In the genomic region with DNA sequence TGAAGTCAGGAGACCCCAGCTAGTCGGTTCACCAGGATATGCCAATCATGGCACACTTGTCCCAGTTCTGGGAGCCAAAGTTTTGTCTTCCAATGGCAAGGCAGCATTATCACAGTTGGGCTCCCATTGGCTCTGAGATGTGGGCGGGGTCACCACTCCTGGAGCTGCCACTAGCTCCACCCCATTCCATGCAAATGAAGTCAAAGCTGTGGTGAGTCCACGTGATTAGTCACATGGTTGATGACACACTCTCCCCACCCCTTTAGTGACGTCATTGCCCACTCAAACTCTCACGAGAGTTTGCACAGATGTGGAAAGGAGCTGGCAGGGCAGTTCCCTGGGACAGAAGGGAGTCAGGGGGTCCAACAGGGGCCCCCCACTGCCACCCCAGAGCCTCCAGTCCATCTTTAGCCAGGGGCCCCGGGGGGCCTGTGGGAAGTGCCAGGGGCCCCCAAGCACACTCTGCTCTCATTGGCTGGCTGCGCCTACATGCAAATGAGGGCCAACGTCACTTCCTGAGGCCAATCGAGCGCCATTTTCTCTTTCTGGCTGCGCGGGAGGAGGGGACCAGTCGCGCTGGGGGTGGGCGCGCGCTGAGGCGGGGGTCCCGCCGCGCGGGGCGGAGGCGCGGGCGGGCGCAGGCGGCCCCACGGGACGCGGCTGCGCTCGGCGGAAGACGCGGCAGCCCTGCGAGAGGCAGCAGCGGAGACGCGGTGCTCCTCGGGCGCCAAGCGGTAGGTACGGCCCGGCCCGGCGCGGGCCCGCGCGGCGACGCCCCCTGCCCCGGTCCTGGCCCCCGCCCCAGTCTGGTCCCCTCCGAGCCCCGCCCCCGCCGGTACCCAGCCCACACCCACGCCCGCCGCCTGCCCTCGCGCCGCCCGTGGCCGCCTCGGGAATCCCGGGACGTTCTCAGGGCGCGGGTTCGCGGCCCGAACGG, we compare ENCODE assay signal across 8 cellular contexts. TPM values are rescaled to one million over a fixed set of nuclear protein-coding genes. Genes with fewer than 3 reads are reported as not detected.
DNase-seq lines count a peak whose midpoint lies in the region; ATAC-seq and TF ChIP-seq lines count a peak whose summit lies in the region.

A gene with protein sequence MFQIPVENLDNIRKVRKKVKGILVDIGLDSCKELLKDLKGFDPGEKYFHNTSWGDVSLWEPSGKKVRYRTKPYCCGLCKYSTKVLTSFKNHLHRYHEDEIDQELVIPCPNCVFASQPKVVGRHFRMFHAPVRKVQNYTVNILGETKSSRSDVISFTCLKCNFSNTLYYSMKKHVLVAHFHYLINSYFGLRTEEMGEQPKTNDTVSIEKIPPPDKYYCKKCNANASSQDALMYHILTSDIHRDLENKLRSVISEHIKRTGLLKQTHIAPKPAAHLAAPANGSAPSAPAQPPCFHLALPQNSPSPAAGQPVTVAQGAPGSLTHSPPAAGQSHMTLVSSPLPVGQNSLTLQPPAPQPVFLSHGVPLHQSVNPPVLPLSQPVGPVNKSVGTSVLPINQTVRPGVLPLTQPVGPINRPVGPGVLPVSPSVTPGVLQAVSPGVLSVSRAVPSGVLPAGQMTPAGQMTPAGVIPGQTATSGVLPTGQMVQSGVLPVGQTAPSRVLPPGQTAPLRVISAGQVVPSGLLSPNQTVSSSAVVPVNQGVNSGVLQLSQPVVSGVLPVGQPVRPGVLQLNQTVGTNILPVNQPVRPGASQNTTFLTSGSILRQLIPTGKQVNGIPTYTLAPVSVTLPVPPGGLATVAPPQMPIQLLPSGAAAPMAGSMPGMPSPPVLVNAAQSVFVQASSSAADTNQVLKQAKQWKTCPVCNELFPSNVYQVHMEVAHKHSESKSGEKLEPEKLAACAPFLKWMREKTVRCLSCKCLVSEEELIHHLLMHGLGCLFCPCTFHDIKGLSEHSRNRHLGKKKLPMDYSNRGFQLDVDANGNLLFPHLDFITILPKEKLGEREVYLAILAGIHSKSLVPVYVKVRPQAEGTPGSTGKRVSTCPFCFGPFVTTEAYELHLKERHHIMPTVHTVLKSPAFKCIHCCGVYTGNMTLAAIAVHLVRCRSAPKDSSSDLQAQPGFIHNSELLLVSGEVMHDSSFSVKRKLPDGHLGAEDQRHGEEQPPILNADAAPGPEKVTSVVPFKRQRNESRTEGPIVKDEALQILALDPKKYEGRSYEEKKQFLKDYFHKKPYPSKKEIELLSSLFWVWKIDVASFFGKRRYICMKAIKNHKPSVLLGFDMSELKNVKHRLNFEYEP (plus strand): TSS at position 524 of the 937 bp plus-strand sequence. CDS start 8,281 bp downstream, outside the sequence.

- CTCF ChIA-PET in activated CD4-positive, alpha-beta memory T cell treated with anti-CD3 and anti-CD28 coated beads for 36 hours (lab: Charles Lee): interaction anchor here (1.2 to 1.4 kb wide), 2 partner anchors 51 to 74 kb away, joined by 3 to 4 read pairs; no protein-coding TSS in a partner anchor

- H3K4me3 Mint-ChIP-seq in activated CD4-positive, alpha-beta memory T cell treated with anti-CD3 and anti-CD28 coated beads for 36 hours: peak within 1 kb of the TSS; percentile 80

- H3K4me3 ChIP-seq in ectodermal cell (ENCODE audit: insufficient read depth, low read depth, low read length): peak within 1 kb of the TSS; percentile 62
- H3K4me3 ChIP-seq in lower lobe of right lung: peak within 1 kb of the TSS; percentile 73

- intact Hi-C loops in activated CD4-positive, alpha-beta memory T cell treated with anti-CD3 and anti-CD28 coated beads for 36 hours (cut with micrococcal nuclease): loop anchor here (1.0 to 2.0 kb wide), 5 partner anchors 38 to 430 kb away; a partner anchor contains a TSS
- intact Hi-C loops in lower lobe of right lung (cut with DNase I): no loop called here

- H3K9me3 ChIP-seq in ectodermal cell (ENCODE audit: control insufficient read depth, low read length) (no peaks in the 10 kb centered on the region), lower lobe of right lung (no peaks in the 10 kb centered on the region)

- H3K27me3 Mint-ChIP-seq in activated CD4-positive, alpha-beta memory T cell treated with anti-CD3 and anti-CD28 coated beads for 36 hours: no peaks in the 10 kb centered on the region

- peak; percentile 61 for ATAC-seq in GM19351 (IDR thresholded peaks at IDR 0.05; ENCODE audit: unreplicated experiment)
- peak; percentile 68 for ATAC-seq in HG03521 (IDR thresholded peaks at IDR 0.05; ENCODE audit: unreplicated experiment)
- ATAC-seq in lower lobe of right lung: peak; percentile 95 to 97

- no peak for TF ChIP-seq CTCF in C4-2B (conservative IDR thresholded peaks at IDR 0.05)
- no peak for TF ChIP-seq CTCF in lower lobe of right lung (IDR thresholded peaks at IDR 0.05)

- WGBS in ectodermal cell, 2 experiments: 4% methylated on average over 76 of the region's 76 CpGs

- no peaks in the 10 kb centered on the region for H3K27me3 ChIP-seq in ectodermal cell (ENCODE audit: control insufficient read depth, insufficient read depth, low read length, poor library complexity, severe bottlenecking)
- H3K27me3 ChIP-seq in lower lobe of right lung (ENCODE audit: low read depth): no peaks in the 10 kb centered on the region

- POLR2A ChIA-PET in activated CD4-positive, alpha-beta memory T cell treated with anti-CD3 and anti-CD28 coated beads for 36 hours (lab: Charles Lee): no interaction called here

- peaks cover 46% of the 10 kb centered on the region for H3K4me1 Mint-ChIP-seq in activated CD4-positive, alpha-beta memory T cell treated with anti-CD3 and anti-CD28 coated beads for 36 hours (ENCODE audit: low read depth)

- H3K36me3 ChIP-seq in ectodermal cell (ENCODE audit: control insufficient read depth, insufficient read depth, low read length) (no peaks in the 10 kb centered on the region), lower lobe of right lung (no peaks in the 10 kb centered on the region)

- DNase-seq in NCI-H774 (lab: John Stamatoyannopoulos, UW) (peak; percentile 80), lower lobe of right lung (peak; percentile 89)
- peak; percentile 91 for DNase-seq in activated CD4-positive, alpha-beta memory T cell treated with anti-CD3 and anti-CD28 coated beads for 36 hours
- peak; percentile 66 to 80 (median 77) for DNase-seq in stimulated activated CD4-positive, alpha-beta T cell treated with anti-CD3 and anti-CD28 coated beads, TNF-alpha, amount 100 ng/mL, for 24 hours (ENCODE audit: low read depth in 3 of 3)

- H3K36me3 Mint-ChIP-seq in activated CD4-positive, alpha-beta memory T cell treated with anti-CD3 and anti-CD28 coated beads for 36 hours: peaks cover 5% of the 10 kb centered on the region

- H3K27ac Mint-ChIP-seq in activated CD4-positive, alpha-beta memory T cell treated with anti-CD3 and anti-CD28 coated beads for 36 hours: peak within 1 kb of the TSS; percentile 74

- H3K4me1 ChIP-seq in ectodermal cell (ENCODE audit: control insufficient read depth, insufficient read depth, low read length) (peaks cover 17% of the 10 kb centered on the region), lower lobe of right lung (peaks cover 16% of the 10 kb centered on the region)

- no peaks in the 10 kb centered on the region for H3K9me3 Mint-ChIP-seq in activated CD4-positive, alpha-beta memory T cell treated with anti-CD3 and anti-CD28 coated beads for 36 hours

- H3K27ac ChIP-seq in C4-2B (peak within 1 kb of the TSS; percentile 88), ectodermal cell (ENCODE audit: insufficient read depth, low read depth, low read length, poor library complexity, severe bottlenecking) (peak within 1 kb of the TSS; percentile 82), lower lobe of right lung (peak within 1 kb of the TSS; percentile 94)

RNA-seq across cellular contexts. Expression of the gene that starts here (rescaled TPM):
- 10 to 100 TPM; 19.4 to 21.7 TPM for total RNA-seq in activated CD4-positive, alpha-beta memory T cell treated with anti-CD3 and anti-CD28 coated beads for 36 hours
- polyA plus RNA-seq in ectodermal cell (2013, experiment 1 of 4): 41.5 TPM
- 52.3 TPM for polyA plus RNA-seq in ectodermal cell (2013, experiment 2 of 4)
- 37.3 TPM for polyA plus RNA-seq in ectodermal cell (2013, experiment 3 of 4)
- 37.2 TPM for polyA plus RNA-seq in ectodermal cell (2013, experiment 4 of 4)
- 16.5 TPM for total RNA-seq in lower lobe of right lung

Comparison
In these comparisons a context has a peak if more than half of its experiments do, and no peak if none do; other contexts are left out.
1. Peak in every context shown above with its lines: DNase-seq, ATAC-seq, H3K4me3 ChIP-seq and H3K27ac ChIP-seq.